8 cellular contexts compared by ENCODE assay signal in genomic region chr6:72621243-72622093, GRCh38. TPM values are rescaled to one million over a fixed set of nuclear protein-coding genes. Genes with fewer than 3 reads are reported as not detected.
DNase-seq lines count a peak whose midpoint lies in the region; ATAC-seq and TF ChIP-seq lines count a peak whose summit lies in the region.

Gene KCNQ5, plus strand, starts transcription at chr6:72622064.

- H3K27me3 ChIP-seq in CD8-positive, alpha-beta T cell (ENCODE audit: insufficient read depth, low read length) = no peaks in the 10 kb centered on the region
- H3K27me3 ChIP-seq in OCI-LY3 (ENCODE audit: low read depth, low read length) = peaks cover 12% of the 10 kb centered on the region

- H3K4me1 Mint-ChIP-seq in CD8-positive, alpha-beta T cell (ENCODE audit: low read depth) = peaks cover 61% of the 10 kb centered on the region
- peaks cover 53 to 56% of the 10 kb centered on the region in 2 donors for H3K4me1 Mint-ChIP-seq in immature natural killer cell

- peak within 1 kb of the TSS; percentile 80 for H3K4me3 ChIP-seq in CD8-positive, alpha-beta T cell (ENCODE audit: low read depth, low read length)
- H3K4me3 ChIP-seq in OCI-LY3 (ENCODE audit: low read length) = peak within 1 kb of the TSS; percentile 92
- peak within 1 kb of the TSS; percentile 60 for H3K4me3 ChIP-seq in astrocyte of the spinal cord (ENCODE audit: low read depth, low read length)

- intact Hi-C loops in CD8-positive, alpha-beta T cell (cut with DNase I, micrococcal nuclease) = loop anchor here (2.0 to 10.0 kb wide), 5 partner anchors 641 to 1033 kb away; partner anchors contain the start of genes SLC17A5 (in 2 of the 2), EEF1A1 (in 1 of the 2), KHDC1 (in 1 of the 2) and MTO1 (in 1 of the 2)

- H3K79me2 ChIP-seq in OCI-LY3 (ENCODE audit: low read length) = peaks cover 32% of the 10 kb centered on the region

- no peaks in the 10 kb centered on the region for H3K36me3 ChIP-seq in CD8-positive, alpha-beta T cell (ENCODE audit: insufficient read depth, low read length)
- H3K36me3 ChIP-seq in OCI-LY3 (replicated peaks; ENCODE audit: low read depth, low read length) = peaks cover 1% of the 10 kb centered on the region

- peak in 4 of 7 experiments; percentile 11 to 58 (median 18) for DNase-seq in CD8-positive, alpha-beta T cell
- peak; percentile 24 for DNase-seq in astrocyte of the spinal cord (ENCODE audit: low read depth, low spot score)
- peak; percentile 8 to 20 (median 19) for DNase-seq in immature natural killer cell
- DNase-seq in stimulated activated CD4-positive, alpha-beta T cell treated with anti-CD3 and anti-CD28 coated beads, Interleukin-1b, Interleukin-23, amount 100 ng/mL, for 48 hours = peak; percentile 22
- no peak for DNase-seq in NCI-H524 treated with DMSO at 0.1 percent for 48 hours (lab: John Stamatoyannopoulos, UW)

- peak within 1 kb of the TSS; percentile 96 for H3K4me2 ChIP-seq in OCI-LY3 (ENCODE audit: low read length)

- in situ Hi-C loops in astrocyte of the spinal cord (cut with HindIII; ENCODE audit: low sequenced_read_pairs) = no loop called here

- H3K9me3 Mint-ChIP-seq in CD8-positive, alpha-beta T cell = no peaks in the 10 kb centered on the region
- H3K9me3 Mint-ChIP-seq in immature natural killer cell = peaks cover 0 to 1% (median 0%) of the 10 kb centered on the region in 6 donors

- ATAC-seq in CD8-positive, alpha-beta T cell = no peak
- ATAC-seq in GM21717 (IDR thresholded peaks at IDR 0.05; ENCODE audit: unreplicated experiment) (peak; percentile 9), GM18519 (IDR thresholded peaks at IDR 0.05; ENCODE audit: low FRiP score, unreplicated experiment) (no peak)

- peak within 1 kb of the TSS; percentile 20 for H3K27ac ChIP-seq in CD8-positive, alpha-beta T cell (ENCODE audit: low read depth, low read length)
- H3K27ac ChIP-seq in OCI-LY3 (ENCODE audit: low read length) = peak within 1 kb of the TSS; percentile 67

- H3K9ac ChIP-seq in OCI-LY3 (ENCODE audit: low read length) = peak within 1 kb of the TSS; percentile 96

- no peaks in the 10 kb centered on the region for H3K27me3 Mint-ChIP-seq in CD8-positive, alpha-beta T cell (ENCODE audit: low read depth)
- peaks cover 4 to 13% (median 6%) of the 10 kb centered on the region in 3 donors for H3K27me3 Mint-ChIP-seq in immature natural killer cell (ENCODE audit: low read depth in 3 of 3)

- peak within 1 kb of the TSS; percentile 96 for H3K4me3 Mint-ChIP-seq in CD8-positive, alpha-beta T cell
- peak within 1 kb of the TSS; percentile 90 to 98 (median 97) for H3K4me3 Mint-ChIP-seq in immature natural killer cell

- H2AFZ ChIP-seq in OCI-LY3 (ENCODE audit: low read depth, low read length) = peak within 1 kb of the TSS; percentile 96

- peak within 1 kb of the TSS; percentile 89 for H3K27ac Mint-ChIP-seq in CD8-positive, alpha-beta T cell
- peak within 1 kb of the TSS; percentile 46 to 95 (median 82) for H3K27ac Mint-ChIP-seq in immature natural killer cell

- no peak for TF ChIP-seq CTCF in CD8-positive, alpha-beta T cell (IDR thresholded peaks at IDR 0.05)
- TF ChIP-seq CTCF in OCI-LY3 (IDR thresholded peaks at IDR 0.05; ENCODE audit: low read depth, low read length) (no peak), astrocyte of the spinal cord (IDR thresholded peaks at IDR 0.05; ENCODE audit: low read depth, low read length) (no peak)

- peaks cover 24% of the 10 kb centered on the region for H3K4me1 ChIP-seq in CD8-positive, alpha-beta T cell (ENCODE audit: insufficient read depth, low read length)
- H3K4me1 ChIP-seq in OCI-LY3 (ENCODE audit: low read length) = peaks cover 54% of the 10 kb centered on the region

- peaks cover 7% of the 10 kb centered on the region for H3K36me3 Mint-ChIP-seq in CD8-positive, alpha-beta T cell
- no peaks in the 10 kb centered on the region for H3K36me3 Mint-ChIP-seq in immature natural killer cell

- no peaks in the 10 kb centered on the region for H3K9me3 ChIP-seq in CD8-positive, alpha-beta T cell (ENCODE audit: low read length)
- H3K9me3 ChIP-seq in OCI-LY3 (ENCODE audit: insufficient read depth, low read length) = no peaks in the 10 kb centered on the region

- peaks cover 14% of the 10 kb centered on the region for H4K20me1 ChIP-seq in OCI-LY3 (ENCODE audit: insufficient read depth, low read length)

- POLR2A ChIA-PET in CD8-positive, alpha-beta T cell (lab: Charles Lee) = interaction anchor here (1.2 kb wide), 2 partner anchors 13 to 66 kb away, joined by 3 to 5 read pairs; no protein-coding TSS in a partner anchor

- CTCF ChIA-PET in CD8-positive, alpha-beta T cell (lab: Charles Lee) = interaction anchor here (0.8 to 10.4 kb wide), 8 partner anchors 9 to 509 kb away, joined by 3 to 222 read pairs (median 3); no protein-coding TSS in a partner anchor

RNA-seq across cellular contexts. Expression of gene KCNQ5, which starts in this region (rescaled TPM):
- 1 to 10 TPM; 3.5 to 3.8 TPM for total RNA-seq in CD8-positive, alpha-beta T cell
- 1 to 10 TPM; 1.3 to 4.3 (median 1.8) TPM for polyA plus RNA-seq in immature natural killer cell
